ENCODE assay signal across 2 cellular contexts in the genomic region with DNA sequence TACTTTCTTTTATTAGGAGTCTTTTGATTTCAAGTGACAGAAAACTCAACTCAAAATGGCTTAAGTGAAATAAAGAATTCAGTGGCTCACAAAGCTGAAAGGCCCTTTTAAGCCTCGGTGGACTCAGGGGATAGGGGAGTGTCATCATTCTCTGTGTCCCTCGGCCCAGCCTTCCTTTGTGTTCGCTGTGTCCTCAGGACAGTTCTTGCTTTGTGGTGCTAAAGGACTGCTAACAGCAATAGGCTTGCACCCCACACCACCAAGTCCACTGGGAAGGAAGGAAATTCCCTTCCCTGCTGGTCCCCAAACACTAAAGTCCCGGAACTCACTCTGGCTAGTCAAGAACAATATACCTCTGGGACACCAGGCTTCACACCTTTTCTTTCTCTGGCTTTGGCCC.
TF ChIP-seq lines count a peak whose summit lies in the region.

No MANE protein-coding gene starts in this region.

TF ChIP-seq in GM23338, 12 proteins besides CTCF, POLR2A, EP300 and RAD21 (continued from another document):
- TF ChIP-seq, protein P1, sequence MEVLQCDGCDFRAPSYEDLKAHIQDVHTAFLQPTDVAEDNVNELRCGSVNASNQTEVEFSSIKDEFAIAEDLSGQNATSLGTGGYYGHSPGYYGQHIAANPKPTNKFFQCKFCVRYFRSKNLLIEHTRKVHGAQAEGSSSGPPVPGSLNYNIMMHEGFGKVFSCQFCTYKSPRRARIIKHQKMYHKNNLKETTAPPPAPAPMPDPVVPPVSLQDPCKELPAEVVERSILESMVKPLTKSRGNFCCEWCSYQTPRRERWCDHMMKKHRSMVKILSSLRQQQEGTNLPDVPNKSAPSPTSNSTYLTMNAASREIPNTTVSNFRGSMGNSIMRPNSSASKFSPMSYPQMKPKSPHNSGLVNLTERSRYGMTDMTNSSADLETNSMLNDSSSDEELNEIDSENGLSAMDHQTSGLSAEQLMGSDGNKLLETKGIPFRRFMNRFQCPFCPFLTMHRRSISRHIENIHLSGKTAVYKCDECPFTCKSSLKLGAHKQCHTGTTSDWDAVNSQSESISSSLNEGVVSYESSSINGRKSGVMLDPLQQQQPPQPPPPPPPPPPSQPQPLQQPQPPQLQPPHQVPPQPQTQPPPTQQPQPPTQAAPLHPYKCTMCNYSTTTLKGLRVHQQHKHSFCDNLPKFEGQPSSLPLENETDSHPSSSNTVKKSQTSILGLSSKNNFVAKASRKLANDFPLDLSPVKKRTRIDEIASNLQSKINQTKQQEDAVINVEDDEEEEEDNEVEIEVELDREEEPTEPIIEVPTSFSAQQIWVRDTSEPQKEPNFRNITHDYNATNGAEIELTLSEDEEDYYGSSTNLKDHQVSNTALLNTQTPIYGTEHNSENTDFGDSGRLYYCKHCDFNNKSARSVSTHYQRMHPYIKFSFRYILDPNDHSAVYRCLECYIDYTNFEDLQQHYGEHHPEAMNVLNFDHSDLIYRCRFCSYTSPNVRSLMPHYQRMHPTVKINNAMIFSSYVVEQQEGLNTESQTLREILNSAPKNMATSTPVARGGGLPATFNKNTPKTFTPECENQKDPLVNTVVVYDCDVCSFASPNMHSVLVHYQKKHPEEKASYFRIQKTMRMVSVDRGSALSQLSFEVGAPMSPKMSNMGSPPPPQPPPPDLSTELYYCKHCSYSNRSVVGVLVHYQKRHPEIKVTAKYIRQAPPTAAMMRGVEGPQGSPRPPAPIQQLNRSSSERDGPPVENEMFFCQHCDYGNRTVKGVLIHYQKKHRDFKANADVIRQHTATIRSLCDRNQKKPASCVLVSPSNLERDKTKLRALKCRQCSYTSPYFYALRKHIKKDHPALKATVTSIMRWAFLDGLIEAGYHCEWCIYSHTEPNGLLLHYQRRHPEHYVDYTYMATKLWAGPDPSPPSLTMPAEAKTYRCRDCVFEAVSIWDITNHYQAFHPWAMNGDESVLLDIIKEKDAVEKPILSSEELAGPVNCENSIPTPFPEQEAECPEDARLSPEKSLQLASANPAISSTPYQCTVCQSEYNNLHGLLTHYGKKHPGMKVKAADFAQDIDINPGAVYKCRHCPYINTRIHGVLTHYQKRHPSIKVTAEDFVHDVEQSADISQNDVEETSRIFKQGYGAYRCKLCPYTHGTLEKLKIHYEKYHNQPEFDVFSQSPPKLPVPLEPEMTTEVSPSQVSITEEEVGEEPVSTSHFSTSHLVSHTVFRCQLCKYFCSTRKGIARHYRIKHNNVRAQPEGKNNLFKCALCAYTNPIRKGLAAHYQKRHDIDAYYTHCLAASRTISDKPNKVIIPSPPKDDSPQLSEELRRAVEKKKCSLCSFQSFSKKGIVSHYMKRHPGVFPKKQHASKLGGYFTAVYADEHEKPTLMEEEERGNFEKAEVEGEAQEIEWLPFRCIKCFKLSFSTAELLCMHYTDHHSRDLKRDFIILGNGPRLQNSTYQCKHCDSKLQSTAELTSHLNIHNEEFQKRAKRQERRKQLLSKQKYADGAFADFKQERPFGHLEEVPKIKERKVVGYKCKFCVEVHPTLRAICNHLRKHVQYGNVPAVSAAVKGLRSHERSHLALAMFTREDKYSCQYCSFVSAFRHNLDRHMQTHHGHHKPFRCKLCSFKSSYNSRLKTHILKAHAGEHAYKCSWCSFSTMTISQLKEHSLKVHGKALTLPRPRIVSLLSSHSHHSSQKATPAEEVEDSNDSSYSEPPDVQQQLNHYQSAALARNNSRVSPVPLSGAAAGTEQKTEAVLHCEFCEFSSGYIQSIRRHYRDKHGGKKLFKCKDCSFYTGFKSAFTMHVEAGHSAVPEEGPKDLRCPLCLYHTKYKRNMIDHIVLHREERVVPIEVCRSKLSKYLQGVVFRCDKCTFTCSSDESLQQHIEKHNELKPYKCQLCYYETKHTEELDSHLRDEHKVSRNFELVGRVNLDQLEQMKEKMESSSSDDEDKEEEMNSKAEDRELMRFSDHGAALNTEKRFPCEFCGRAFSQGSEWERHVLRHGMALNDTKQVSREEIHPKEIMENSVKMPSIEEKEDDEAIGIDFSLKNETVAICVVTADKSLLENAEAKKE (CRISPR knock-in tag; IDR thresholded peaks at IDR 0.05), result no peak
- TF ChIP-seq, protein P2, sequence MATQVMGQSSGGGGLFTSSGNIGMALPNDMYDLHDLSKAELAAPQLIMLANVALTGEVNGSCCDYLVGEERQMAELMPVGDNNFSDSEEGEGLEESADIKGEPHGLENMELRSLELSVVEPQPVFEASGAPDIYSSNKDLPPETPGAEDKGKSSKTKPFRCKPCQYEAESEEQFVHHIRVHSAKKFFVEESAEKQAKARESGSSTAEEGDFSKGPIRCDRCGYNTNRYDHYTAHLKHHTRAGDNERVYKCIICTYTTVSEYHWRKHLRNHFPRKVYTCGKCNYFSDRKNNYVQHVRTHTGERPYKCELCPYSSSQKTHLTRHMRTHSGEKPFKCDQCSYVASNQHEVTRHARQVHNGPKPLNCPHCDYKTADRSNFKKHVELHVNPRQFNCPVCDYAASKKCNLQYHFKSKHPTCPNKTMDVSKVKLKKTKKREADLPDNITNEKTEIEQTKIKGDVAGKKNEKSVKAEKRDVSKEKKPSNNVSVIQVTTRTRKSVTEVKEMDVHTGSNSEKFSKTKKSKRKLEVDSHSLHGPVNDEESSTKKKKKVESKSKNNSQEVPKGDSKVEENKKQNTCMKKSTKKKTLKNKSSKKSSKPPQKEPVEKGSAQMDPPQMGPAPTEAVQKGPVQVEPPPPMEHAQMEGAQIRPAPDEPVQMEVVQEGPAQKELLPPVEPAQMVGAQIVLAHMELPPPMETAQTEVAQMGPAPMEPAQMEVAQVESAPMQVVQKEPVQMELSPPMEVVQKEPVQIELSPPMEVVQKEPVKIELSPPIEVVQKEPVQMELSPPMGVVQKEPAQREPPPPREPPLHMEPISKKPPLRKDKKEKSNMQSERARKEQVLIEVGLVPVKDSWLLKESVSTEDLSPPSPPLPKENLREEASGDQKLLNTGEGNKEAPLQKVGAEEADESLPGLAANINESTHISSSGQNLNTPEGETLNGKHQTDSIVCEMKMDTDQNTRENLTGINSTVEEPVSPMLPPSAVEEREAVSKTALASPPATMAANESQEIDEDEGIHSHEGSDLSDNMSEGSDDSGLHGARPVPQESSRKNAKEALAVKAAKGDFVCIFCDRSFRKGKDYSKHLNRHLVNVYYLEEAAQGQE (IDR thresholded peaks at IDR 0.05; ENCODE audit: unreplicated experiment), result no peak
- no peak for TF ChIP-seq CREB1 (CRISPR knock-in tag; IDR thresholded peaks at IDR 0.05; ENCODE audit: low read depth)
- TF ChIP-seq NANOG (IDR thresholded peaks at IDR 0.05; ENCODE audit: borderline replicate concordance), result no peak
- no peak for TF ChIP-seq ZNF331 (CRISPR knock-in tag; IDR thresholded peaks at IDR 0.05; ENCODE audit: low read depth)
- TF ChIP-seq EZH2 (IDR thresholded peaks at IDR 0.05; ENCODE audit: low read depth, unreplicated experiment), result no peak
- TF ChIP-seq STAT1 (IDR thresholded peaks at IDR 0.05; ENCODE audit: unreplicated experiment), result no peak
- TF ChIP-seq EZH2phosphoT487 (IDR thresholded peaks at IDR 0.05; ENCODE audit: unreplicated experiment), result no peak

TF ChIP-seq in WTC11, 78 proteins besides CTCF, POLR2A, EP300 and RAD21 (continued from another document):
- TF ChIP-seq, protein P3, sequence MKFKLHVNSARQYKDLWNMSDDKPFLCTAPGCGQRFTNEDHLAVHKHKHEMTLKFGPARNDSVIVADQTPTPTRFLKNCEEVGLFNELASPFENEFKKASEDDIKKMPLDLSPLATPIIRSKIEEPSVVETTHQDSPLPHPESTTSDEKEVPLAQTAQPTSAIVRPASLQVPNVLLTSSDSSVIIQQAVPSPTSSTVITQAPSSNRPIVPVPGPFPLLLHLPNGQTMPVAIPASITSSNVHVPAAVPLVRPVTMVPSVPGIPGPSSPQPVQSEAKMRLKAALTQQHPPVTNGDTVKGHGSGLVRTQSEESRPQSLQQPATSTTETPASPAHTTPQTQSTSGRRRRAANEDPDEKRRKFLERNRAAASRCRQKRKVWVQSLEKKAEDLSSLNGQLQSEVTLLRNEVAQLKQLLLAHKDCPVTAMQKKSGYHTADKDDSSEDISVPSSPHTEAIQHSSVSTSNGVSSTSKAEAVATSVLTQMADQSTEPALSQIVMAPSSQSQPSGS (CRISPR knock-in tag; IDR thresholded peaks at IDR 0.05; ENCODE audit: borderline replicate concordance, low read depth), result no peak
- no peak for TF ChIP-seq FOXP1 (CRISPR knock-in tag; IDR thresholded peaks at IDR 0.05; ENCODE audit: borderline replicate concordance)
- no peak for TF ChIP-seq SP1 (CRISPR knock-in tag; conservative IDR thresholded peaks at IDR 0.05)
- no peak for TF ChIP-seq RORB (CRISPR knock-in tag; IDR thresholded peaks at IDR 0.05)
TF ChIP-seq in WTC11: peak in this region for 0.
